Comparison of ENCODE assay signal across 2 cellular contexts in the genomic region with DNA sequence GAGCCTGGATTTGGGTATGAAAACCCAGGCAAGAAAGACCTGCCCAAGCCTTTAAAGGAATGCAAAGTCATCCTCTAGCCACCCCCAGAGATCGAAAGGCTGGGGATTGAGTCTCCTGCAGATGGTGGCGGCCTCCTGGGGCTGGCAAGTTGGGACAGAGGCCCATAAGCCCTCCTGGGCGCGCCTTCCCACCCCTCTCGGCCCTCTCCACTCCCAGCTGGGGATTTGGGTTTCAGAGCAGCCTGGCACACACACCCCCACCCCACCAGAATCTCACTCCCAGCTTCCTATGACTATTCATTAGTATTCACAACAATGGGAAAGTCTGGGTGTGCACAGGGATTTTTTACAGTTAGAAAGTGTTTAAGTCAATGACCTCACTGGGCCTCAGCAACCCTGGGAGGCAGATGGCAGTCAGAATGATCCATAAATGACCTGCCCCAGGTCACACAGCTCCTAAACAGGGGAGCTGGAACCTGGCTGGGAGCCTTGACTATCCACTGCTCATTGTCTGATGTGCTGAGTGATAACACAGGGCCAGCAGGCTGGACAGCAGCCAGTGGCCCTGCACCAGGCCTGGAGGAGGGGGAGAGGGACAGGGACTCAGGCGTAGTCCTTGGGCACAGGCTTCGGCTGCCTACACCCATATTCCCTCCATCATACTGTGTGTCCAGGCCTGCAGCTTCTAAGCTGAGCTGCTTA.
TF ChIP-seq lines count a peak whose summit lies in the region.

No MANE protein-coding gene starts in this region.

TF ChIP-seq in IMR-90, 13 proteins besides CTCF, POLR2A, EP300 and RAD21:
- TF ChIP-seq ELK1 (IDR thresholded peaks at IDR 0.05; ENCODE audit: borderline replicate concordance, low read depth, low read length), result no peak
- TF ChIP-seq, protein P1, sequence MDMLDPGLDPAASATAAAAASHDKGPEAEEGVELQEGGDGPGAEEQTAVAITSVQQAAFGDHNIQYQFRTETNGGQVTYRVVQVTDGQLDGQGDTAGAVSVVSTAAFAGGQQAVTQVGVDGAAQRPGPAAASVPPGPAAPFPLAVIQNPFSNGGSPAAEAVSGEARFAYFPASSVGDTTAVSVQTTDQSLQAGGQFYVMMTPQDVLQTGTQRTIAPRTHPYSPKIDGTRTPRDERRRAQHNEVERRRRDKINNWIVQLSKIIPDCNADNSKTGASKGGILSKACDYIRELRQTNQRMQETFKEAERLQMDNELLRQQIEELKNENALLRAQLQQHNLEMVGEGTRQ (IDR thresholded peaks at IDR 0.05; ENCODE audit: low read depth, low read length), result no peak
- TF ChIP-seq RFX5 (IDR thresholded peaks at IDR 0.05; ENCODE audit: low read depth, low read length), result no peak
- TF ChIP-seq SMC3 (IDR thresholded peaks at IDR 0.05; ENCODE audit: low read depth, low read length), result no peak
- TF ChIP-seq RCOR1 (IDR thresholded peaks at IDR 0.05; ENCODE audit: insufficient replicate concordance, low read length), result no peak
- TF ChIP-seq MAFK (IDR thresholded peaks at IDR 0.05; ENCODE audit: low read depth, low read length), result no peak
- TF ChIP-seq MXI1 (IDR thresholded peaks at IDR 0.05; ENCODE audit: borderline replicate concordance, low read depth, low read length), result no peak
- TF ChIP-seq NFE2L2 (IDR thresholded peaks at IDR 0.05; ENCODE audit: low read depth, low read length), result no peak
TF ChIP-seq in IMR-90: peak in this region for 0.

TF ChIP-seq in K562, 482 proteins besides CTCF, POLR2A, EP300 and RAD21:
- TF ChIP-seq, protein P2, sequence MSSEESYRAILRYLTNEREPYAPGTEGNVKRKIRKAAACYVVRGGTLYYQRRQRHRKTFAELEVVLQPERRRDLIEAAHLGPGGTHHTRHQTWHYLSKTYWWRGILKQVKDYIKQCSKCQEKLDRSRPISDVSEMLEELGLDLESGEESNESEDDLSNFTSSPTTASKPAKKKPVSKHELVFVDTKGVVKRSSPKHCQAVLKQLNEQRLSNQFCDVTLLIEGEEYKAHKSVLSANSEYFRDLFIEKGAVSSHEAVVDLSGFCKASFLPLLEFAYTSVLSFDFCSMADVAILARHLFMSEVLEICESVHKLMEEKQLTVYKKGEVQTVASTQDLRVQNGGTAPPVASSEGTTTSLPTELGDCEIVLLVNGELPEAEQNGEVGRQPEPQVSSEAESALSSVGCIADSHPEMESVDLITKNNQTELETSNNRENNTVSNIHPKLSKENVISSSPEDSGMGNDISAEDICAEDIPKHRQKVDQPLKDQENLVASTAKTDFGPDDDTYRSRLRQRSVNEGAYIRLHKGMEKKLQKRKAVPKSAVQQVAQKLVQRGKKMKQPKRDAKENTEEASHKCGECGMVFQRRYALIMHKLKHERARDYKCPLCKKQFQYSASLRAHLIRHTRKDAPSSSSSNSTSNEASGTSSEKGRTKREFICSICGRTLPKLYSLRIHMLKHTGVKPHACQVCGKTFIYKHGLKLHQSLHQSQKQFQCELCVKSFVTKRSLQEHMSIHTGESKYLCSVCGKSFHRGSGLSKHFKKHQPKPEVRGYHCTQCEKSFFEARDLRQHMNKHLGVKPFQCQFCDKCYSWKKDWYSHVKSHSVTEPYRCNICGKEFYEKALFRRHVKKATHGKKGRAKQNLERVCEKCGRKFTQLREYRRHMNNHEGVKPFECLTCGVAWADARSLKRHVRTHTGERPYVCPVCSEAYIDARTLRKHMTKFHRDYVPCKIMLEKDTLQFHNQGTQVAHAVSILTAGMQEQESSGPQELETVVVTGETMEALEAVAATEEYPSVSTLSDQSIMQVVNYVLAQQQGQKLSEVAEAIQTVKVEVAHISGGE (CRISPR knock-in tag; IDR thresholded peaks at IDR 0.05), result peak in 1 of 3 experiments; percentile 86; a peak in 1 of 6 replicates
- TF ChIP-seq JUND (IDR thresholded peaks at IDR 0.05; ENCODE audit: borderline replicate concordance, low read depth, low read length), result peak; percentile 20; the same call in 1 of the 2 replicates
- no peak for TF ChIP-seq JUND (tag; IDR thresholded peaks at IDR 0.05; ENCODE audit: borderline replicate concordance, low read depth, low read length)
- TF ChIP-seq ZNF668 (CRISPR knock-in tag; IDR thresholded peaks at IDR 0.05), result no peak
- TF ChIP-seq, protein P3, sequence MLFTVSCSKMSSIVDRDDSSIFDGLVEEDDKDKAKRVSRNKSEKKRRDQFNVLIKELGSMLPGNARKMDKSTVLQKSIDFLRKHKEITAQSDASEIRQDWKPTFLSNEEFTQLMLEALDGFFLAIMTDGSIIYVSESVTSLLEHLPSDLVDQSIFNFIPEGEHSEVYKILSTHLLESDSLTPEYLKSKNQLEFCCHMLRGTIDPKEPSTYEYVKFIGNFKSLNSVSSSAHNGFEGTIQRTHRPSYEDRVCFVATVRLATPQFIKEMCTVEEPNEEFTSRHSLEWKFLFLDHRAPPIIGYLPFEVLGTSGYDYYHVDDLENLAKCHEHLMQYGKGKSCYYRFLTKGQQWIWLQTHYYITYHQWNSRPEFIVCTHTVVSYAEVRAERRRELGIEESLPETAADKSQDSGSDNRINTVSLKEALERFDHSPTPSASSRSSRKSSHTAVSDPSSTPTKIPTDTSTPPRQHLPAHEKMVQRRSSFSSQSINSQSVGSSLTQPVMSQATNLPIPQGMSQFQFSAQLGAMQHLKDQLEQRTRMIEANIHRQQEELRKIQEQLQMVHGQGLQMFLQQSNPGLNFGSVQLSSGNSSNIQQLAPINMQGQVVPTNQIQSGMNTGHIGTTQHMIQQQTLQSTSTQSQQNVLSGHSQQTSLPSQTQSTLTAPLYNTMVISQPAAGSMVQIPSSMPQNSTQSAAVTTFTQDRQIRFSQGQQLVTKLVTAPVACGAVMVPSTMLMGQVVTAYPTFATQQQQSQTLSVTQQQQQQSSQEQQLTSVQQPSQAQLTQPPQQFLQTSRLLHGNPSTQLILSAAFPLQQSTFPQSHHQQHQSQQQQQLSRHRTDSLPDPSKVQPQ (CRISPR knock-in tag; IDR thresholded peaks at IDR 0.05; ENCODE audit: borderline replicate concordance), result no peak
- no peak for TF ChIP-seq POLR3G (IDR thresholded peaks at IDR 0.05; ENCODE audit: extremely low read depth, insufficient read length, insufficient replicate concordance)
- peak; percentile 42; the same call in 1 of the 2 replicates for TF ChIP-seq TFAP4 (CRISPR knock-in tag; IDR thresholded peaks at IDR 0.05; ENCODE audit: borderline replicate concordance)
- TF ChIP-seq RBBP5 (IDR thresholded peaks at IDR 0.05; ENCODE audit: borderline replicate concordance, insufficient read depth, low read length, poor library complexity, severe bottlenecking), result peak; percentile 49
- TF ChIP-seq NFIC (IDR thresholded peaks at IDR 0.05), result peak; percentile 70
- TF ChIP-seq, protein P4, sequence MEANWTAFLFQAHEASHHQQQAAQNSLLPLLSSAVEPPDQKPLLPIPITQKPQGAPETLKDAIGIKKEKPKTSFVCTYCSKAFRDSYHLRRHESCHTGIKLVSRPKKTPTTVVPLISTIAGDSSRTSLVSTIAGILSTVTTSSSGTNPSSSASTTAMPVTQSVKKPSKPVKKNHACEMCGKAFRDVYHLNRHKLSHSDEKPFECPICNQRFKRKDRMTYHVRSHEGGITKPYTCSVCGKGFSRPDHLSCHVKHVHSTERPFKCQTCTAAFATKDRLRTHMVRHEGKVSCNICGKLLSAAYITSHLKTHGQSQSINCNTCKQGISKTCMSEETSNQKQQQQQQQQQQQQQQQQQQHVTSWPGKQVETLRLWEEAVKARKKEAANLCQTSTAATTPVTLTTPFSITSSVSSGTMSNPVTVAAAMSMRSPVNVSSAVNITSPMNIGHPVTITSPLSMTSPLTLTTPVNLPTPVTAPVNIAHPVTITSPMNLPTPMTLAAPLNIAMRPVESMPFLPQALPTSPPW (CRISPR knock-in tag; IDR thresholded peaks at IDR 0.05), result peak; percentile 48; the same call in 1 of the 2 replicates
- TF ChIP-seq ZNF121 (CRISPR knock-in tag; conservative IDR thresholded peaks at IDR 0.05), result no peak
- peak; percentile 88 for TF ChIP-seq GATA2 (CRISPR knock-in tag; IDR thresholded peaks at IDR 0.05)
- peak; percentile 85 for TF ChIP-seq SOX6 (IDR thresholded peaks at IDR 0.05)
- TF ChIP-seq PBX2 (CRISPR knock-in tag; IDR thresholded peaks at IDR 0.05; ENCODE audit: low read depth), result no peak
- no peak for TF ChIP-seq PBX2 (tag; conservative IDR thresholded peaks at IDR 0.05; ENCODE audit: low read depth)
- peak; percentile 49; the same call in 1 of the 2 replicates for TF ChIP-seq NFE2L1 (tag; IDR thresholded peaks at IDR 0.05; ENCODE audit: borderline replicate concordance, low read depth)
- peak; percentile 65 for TF ChIP-seq ZNF316 (IDR thresholded peaks at IDR 0.05)
- peak; percentile 57 for TF ChIP-seq MEIS2 (IDR thresholded peaks at IDR 0.05; ENCODE audit: partially characterized antibody)
- TF ChIP-seq, protein P5, sequence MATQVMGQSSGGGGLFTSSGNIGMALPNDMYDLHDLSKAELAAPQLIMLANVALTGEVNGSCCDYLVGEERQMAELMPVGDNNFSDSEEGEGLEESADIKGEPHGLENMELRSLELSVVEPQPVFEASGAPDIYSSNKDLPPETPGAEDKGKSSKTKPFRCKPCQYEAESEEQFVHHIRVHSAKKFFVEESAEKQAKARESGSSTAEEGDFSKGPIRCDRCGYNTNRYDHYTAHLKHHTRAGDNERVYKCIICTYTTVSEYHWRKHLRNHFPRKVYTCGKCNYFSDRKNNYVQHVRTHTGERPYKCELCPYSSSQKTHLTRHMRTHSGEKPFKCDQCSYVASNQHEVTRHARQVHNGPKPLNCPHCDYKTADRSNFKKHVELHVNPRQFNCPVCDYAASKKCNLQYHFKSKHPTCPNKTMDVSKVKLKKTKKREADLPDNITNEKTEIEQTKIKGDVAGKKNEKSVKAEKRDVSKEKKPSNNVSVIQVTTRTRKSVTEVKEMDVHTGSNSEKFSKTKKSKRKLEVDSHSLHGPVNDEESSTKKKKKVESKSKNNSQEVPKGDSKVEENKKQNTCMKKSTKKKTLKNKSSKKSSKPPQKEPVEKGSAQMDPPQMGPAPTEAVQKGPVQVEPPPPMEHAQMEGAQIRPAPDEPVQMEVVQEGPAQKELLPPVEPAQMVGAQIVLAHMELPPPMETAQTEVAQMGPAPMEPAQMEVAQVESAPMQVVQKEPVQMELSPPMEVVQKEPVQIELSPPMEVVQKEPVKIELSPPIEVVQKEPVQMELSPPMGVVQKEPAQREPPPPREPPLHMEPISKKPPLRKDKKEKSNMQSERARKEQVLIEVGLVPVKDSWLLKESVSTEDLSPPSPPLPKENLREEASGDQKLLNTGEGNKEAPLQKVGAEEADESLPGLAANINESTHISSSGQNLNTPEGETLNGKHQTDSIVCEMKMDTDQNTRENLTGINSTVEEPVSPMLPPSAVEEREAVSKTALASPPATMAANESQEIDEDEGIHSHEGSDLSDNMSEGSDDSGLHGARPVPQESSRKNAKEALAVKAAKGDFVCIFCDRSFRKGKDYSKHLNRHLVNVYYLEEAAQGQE (CRISPR knock-in tag; IDR thresholded peaks at IDR 0.05; ENCODE audit: low read depth), result peak; percentile 84
- no peak for TF ChIP-seq ZNF282 (CRISPR knock-in tag; IDR thresholded peaks at IDR 0.05)
- peak; percentile 56; the same call in 1 of the 2 replicates for TF ChIP-seq MAFK (IDR thresholded peaks at IDR 0.05; ENCODE audit: low read length)
- TF ChIP-seq C11orf30 (IDR thresholded peaks at IDR 0.05; ENCODE audit: low read depth), result peak; percentile 81
- TF ChIP-seq HDAC2 (IDR thresholded peaks at IDR 0.05), result 0 out of 2 replicates have a peak, but pooled peaks have one; percentile 14
- TF ChIP-seq NFE2 (IDR thresholded peaks at IDR 0.05; ENCODE audit: low read depth), result peak; percentile 79
- TF ChIP-seq CTBP1 (IDR thresholded peaks at IDR 0.05; ENCODE audit: borderline replicate concordance), result peak; percentile 30; the same call in 1 of the 2 replicates
- no peak for TF ChIP-seq CREB1 (IDR thresholded peaks at IDR 0.05)
- TF ChIP-seq CREB1 (CRISPR knock-in tag; IDR thresholded peaks at IDR 0.05), result 0 out of 2 replicates have a peak, but pooled peaks have one; percentile 33
- TF ChIP-seq RCOR1 (IDR thresholded peaks at IDR 0.05; ENCODE audit: borderline replicate concordance in 1 of 2, low read depth in 2 of 2, low read length in 2 of 2), result peak in 1 of 2 experiments; percentile 56; a peak in 1 of 4 replicates
- TF ChIP-seq NR2C2 (CRISPR knock-in tag; IDR thresholded peaks at IDR 0.05), result no peak
- peak; percentile 44; the same call in 1 of the 2 replicates for TF ChIP-seq NR2C2 (tag; IDR thresholded peaks at IDR 0.05)
- peak; percentile 50 for TF ChIP-seq MAFF (IDR thresholded peaks at IDR 0.05; ENCODE audit: low read length)
- peak; percentile 81 for TF ChIP-seq MAFG (tag; conservative IDR thresholded peaks at IDR 0.05)
